In the genomic region with DNA sequence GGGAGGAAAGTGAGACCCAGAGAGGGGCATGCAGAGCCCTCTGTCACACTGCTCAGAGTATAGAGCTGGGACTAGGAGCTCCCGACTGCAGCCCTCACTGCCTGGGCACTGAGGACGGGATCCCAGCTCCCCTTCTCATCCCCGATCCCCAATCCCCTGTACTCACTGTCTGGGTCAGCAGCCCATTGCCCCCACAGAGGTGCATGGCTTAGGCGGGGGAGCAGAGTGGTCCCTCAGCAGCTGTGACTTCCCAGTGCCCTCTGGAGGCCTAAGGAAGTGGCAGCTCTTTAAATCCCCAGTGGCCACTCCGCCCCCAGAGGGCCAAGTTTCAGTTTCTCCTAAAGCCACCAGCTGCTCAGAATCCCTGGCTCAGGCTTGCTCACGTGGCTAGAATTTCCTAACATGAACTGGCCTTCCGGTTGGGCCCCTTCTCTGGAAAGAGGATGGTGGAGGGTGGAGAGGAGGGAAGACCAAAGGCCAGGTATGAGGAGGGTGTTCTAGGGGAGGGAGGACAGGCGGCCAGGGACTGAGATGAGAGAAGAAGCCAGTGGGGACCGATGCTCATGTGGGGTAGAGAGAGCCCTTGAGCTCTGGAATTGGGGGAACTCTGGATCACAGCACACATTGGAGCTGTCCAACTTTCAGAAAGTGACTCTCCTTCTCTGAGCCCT, we compare ENCODE assay signal across 8 cellular contexts. TPM values are rescaled to one million over a fixed set of nuclear protein-coding genes. Genes with fewer than 3 reads are reported as not detected.
DNase-seq lines count a peak whose midpoint lies in the region; ATAC-seq and TF ChIP-seq lines count a peak whose summit lies in the region.

A gene with protein sequence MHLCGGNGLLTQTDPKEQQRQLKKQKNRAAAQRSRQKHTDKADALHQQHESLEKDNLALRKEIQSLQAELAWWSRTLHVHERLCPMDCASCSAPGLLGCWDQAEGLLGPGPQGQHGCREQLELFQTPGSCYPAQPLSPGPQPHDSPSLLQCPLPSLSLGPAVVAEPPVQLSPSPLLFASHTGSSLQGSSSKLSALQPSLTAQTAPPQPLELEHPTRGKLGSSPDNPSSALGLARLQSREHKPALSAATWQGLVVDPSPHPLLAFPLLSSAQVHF (minus strand): TSS at position 262 of the 671 bp plus-strand sequence. CDS start 57 bp downstream, at position 205.

- H3K36me3 Mint-ChIP-seq in activated CD4-positive, alpha-beta T cell treated with anti-CD3 and anti-CD28 coated beads, Interleukin-2, amount 10 ng/mL, durations not matched to agents 24 days and 14 days (ENCODE audit: low read depth), result no peaks in the 10 kb centered on the region
- H3K36me3 Mint-ChIP-seq in activated B cell treated with CpG ODN at 0.5 μM for 24 hours (ENCODE audit: low read depth), result no peaks in the 10 kb centered on the region

- no peak within 1 kb of the TSS for H3K4me3 ChIP-seq in neuron (ENCODE audit: low read length)

- peak; percentile 62 for DNase-seq in activated CD4-positive, alpha-beta T cell treated with anti-CD3 and anti-CD28 coated beads, Interleukin-2, amount 10 ng/mL, durations not matched to agents 24 days and 14 days
- DNase-seq in activated CD4-positive, alpha-beta T cell treated with anti-CD3 and anti-CD28 coated beads, Interleukin-2, amount 50 U/mL, for 4 hours, result no peak
- DNase-seq in NCI-H2029 (lab: John Stamatoyannopoulos, UW) (peak; percentile 44), activated B cell treated with CpG ODN at 0.5 μM for 24 hours (peak; percentile 33), globus pallidus (ENCODE audit: low spot score) (peak; percentile 64)

- no peak for TF ChIP-seq CTCF in activated B cell treated with CpG ODN at 0.5 μM for 24 hours (IDR thresholded peaks at IDR 0.05)

- peaks cover 22% of the 10 kb centered on the region for H3K4me1 Mint-ChIP-seq in activated CD4-positive, alpha-beta T cell treated with anti-CD3 and anti-CD28 coated beads, Interleukin-2, amount 10 ng/mL, durations not matched to agents 24 days and 14 days
- peaks cover 20% of the 10 kb centered on the region for H3K4me1 Mint-ChIP-seq in activated B cell treated with CpG ODN at 0.5 μM for 24 hours

- no peaks in the 10 kb centered on the region for H3K9me3 ChIP-seq in neuron (ENCODE audit: low read length)

- H3K4me1 ChIP-seq in neuron (ENCODE audit: insufficient read depth, low read length), result no peaks in the 10 kb centered on the region

- H3K27ac Mint-ChIP-seq in activated CD4-positive, alpha-beta T cell treated with anti-CD3 and anti-CD28 coated beads, Interleukin-2, amount 10 ng/mL, durations not matched to agents 24 days and 14 days, result peak within 1 kb of the TSS; percentile 67
- H3K27ac Mint-ChIP-seq in activated B cell treated with CpG ODN at 0.5 μM for 24 hours, result peak within 1 kb of the TSS; percentile 66

- intact Hi-C loops in activated CD4-positive, alpha-beta T cell treated with anti-CD3 and anti-CD28 coated beads, Interleukin-2, amount 10 ng/mL, durations not matched to agents 24 days and 14 days (cut with micrococcal nuclease), result no loop called here
- intact Hi-C loops in activated B cell treated with CpG ODN at 0.5 μM for 24 hours (cut with micrococcal nuclease), result loop anchor here (1.0 kb wide), 1 partner anchor 150 kb away; no protein-coding TSS in a partner anchor

- H3K27me3 ChIP-seq in neuron (ENCODE audit: insufficient read depth, low read length), result no peaks in the 10 kb centered on the region

- peak within 1 kb of the TSS; percentile 7 for H3K4me3 Mint-ChIP-seq in activated CD4-positive, alpha-beta T cell treated with anti-CD3 and anti-CD28 coated beads, Interleukin-2, amount 10 ng/mL, durations not matched to agents 24 days and 14 days
- H3K4me3 Mint-ChIP-seq in activated B cell treated with CpG ODN at 0.5 μM for 24 hours, result peak within 1 kb of the TSS; percentile 70

- peak within 1 kb of the TSS; percentile 14 for H2AFZ ChIP-seq in neuron (ENCODE audit: low read depth, low read length)

- no peaks in the 10 kb centered on the region for H3K9me3 Mint-ChIP-seq in activated CD4-positive, alpha-beta T cell treated with anti-CD3 and anti-CD28 coated beads, Interleukin-2, amount 10 ng/mL, durations not matched to agents 24 days and 14 days
- H3K9me3 Mint-ChIP-seq in activated B cell treated with CpG ODN at 0.5 μM for 24 hours, result no peaks in the 10 kb centered on the region

- CTCF ChIA-PET in activated B cell treated with CpG ODN at 0.5 μM for 24 hours (lab: Charles Lee), result interaction anchor here (0.8 to 3.8 kb wide), 4 partner anchors 11 to 149 kb away, joined by 3 to 12 read pairs (median 8); a partner anchor contains a TSS

- POLR2A ChIA-PET in activated B cell treated with CpG ODN at 0.5 μM for 24 hours (lab: Charles Lee), result interaction anchor here (0.5 to 1.6 kb wide), 7 partner anchors 17 to 187 kb away, joined by 3 to 9 read pairs (median 3); a partner anchor contains a TSS

- no peaks in the 10 kb centered on the region for H3K36me3 ChIP-seq in neuron (ENCODE audit: insufficient read depth, low read length)

- H3K27me3 Mint-ChIP-seq in activated CD4-positive, alpha-beta T cell treated with anti-CD3 and anti-CD28 coated beads, Interleukin-2, amount 10 ng/mL, durations not matched to agents 24 days and 14 days, result peaks cover 3% of the 10 kb centered on the region
- no peaks in the 10 kb centered on the region for H3K27me3 Mint-ChIP-seq in activated B cell treated with CpG ODN at 0.5 μM for 24 hours

- ATAC-seq in activated B cell treated with CpG ODN at 0.5 μM for 24 hours (ENCODE audit: low read depth) (peak; percentile 88), GM21367 (IDR thresholded peaks at IDR 0.05; ENCODE audit: unreplicated experiment) (no peak), GM19351 (IDR thresholded peaks at IDR 0.05; ENCODE audit: unreplicated experiment) (no peak)

RNA-seq across cellular contexts. Expression of the gene that starts here (rescaled TPM):
- total RNA-seq in activated CD4-positive, alpha-beta T cell treated with anti-CD3 and anti-CD28 coated beads, Interleukin-2, amount 10 ng/mL, durations not matched to agents 24 days and 14 days, result 0.09 TPM in 1 of 2 replicates, not detected in the other
- 0.07 and 0.24 TPM in 2 replicates for total RNA-seq in activated B cell treated with CpG ODN at 0.5 μM for 24 hours

Comparison
In these comparisons a context has a peak if more than half of its experiments do, and no peak if none do; other contexts are left out.
1. Peak in DNase-seq in activated CD4-positive, alpha-beta T cell treated with anti-CD3 and anti-CD28 coated beads, Interleukin-2, amount 10 ng/mL, durations not matched to agents 24 days and 14 days; RNA of the gene not detected or under 1 TPM.
2. Peak in DNase-seq and ATAC-seq in activated B cell treated with CpG ODN at 0.5 μM for 24 hours; RNA of the gene not detected or under 1 TPM.
3. DNase-seq: peak in NCI-H2029 (single experiment) and globus pallidus (single experiment); none in activated CD4-positive, alpha-beta T cell treated with anti-CD3 and anti-CD28 coated beads, Interleukin-2, amount 50 U/mL, for 4 hours (0 of 2).